ENCODE assay signal across 18 cellular contexts in genomic region chr21:46159841-46160562, GRCh38. TPM values are rescaled to one million over a fixed set of nuclear protein-coding genes. Genes with fewer than 3 reads are reported as not detected.
DNase-seq lines count a peak whose midpoint lies in the region; ATAC-seq and TF ChIP-seq lines count a peak whose summit lies in the region.
"Had no signal": no experiment of that assay in that cellular context is flagged by ENCODE, and none has a peak within 500 bp of the region (broad histone marks: within the 10 kb centered on the region; RNA-seq: fewer than 3 reads in every experiment).

No MANE protein-coding gene starts in this region.

- POLR2A ChIA-PET in activated CD8-positive, alpha-beta T cell treated with anti-CD3 and anti-CD28 coated beads for 36 hours (lab: Charles Lee), result interaction anchor here (0.7 kb wide), 1 partner anchor 36 kb away, joined by 3 read pairs; no protein-coding TSS in a partner anchor

- CTCF ChIA-PET in activated CD8-positive, alpha-beta T cell treated with anti-CD3 and anti-CD28 coated beads for 36 hours (lab: Charles Lee), result no interaction called here

- no peak overlapping the region for H3K18ac ChIP-seq in neuronal stem cell (ENCODE audit: low read length)

- peaks cover 7 to 25% of the 10 kb centered on the region in 2 donors for H3K27me3 Mint-ChIP-seq in natural killer cell treated with Interleukin-12 subunit alpha and Interleukin-12 subunit beta and Interleukin-15 and Interleukin-18, amount 100 ng/mL, for 72 hours
- H3K27me3 Mint-ChIP-seq in natural killer cell (ENCODE audit: low read depth in 2 of 2), result peaks cover 11 to 12% of the 10 kb centered on the region in 2 donors
- H3K27me3 Mint-ChIP-seq in activated CD8-positive, alpha-beta T cell treated with anti-CD3 and anti-CD28 coated beads for 36 hours, result no peaks in the 10 kb centered on the region
- H3K27me3 Mint-ChIP-seq: activated naive CD8-positive, alpha-beta T cell had no signal

- peak overlapping the region; percentile 21 for H3K14ac ChIP-seq in neuronal stem cell (ENCODE audit: low read length)

- H2BK120ac ChIP-seq in neuronal stem cell (ENCODE audit: low read depth, low read length), result no peak overlapping the region

- H3K4me1 ChIP-seq in neuronal stem cell (ENCODE audit: control insufficient read depth in 2 of 2, insufficient read depth in 1 of 2, low read depth in 1 of 2, low read length in 2 of 2), result peaks cover 9 to 11% of the 10 kb centered on the region in 2 donors

- intact Hi-C loops in natural killer cell (cut with micrococcal nuclease), result no loop called here
- intact Hi-C loops in activated CD8-positive, alpha-beta T cell treated with anti-CD3 and anti-CD28 coated beads for 36 hours (cut with micrococcal nuclease), result no loop called here

- H4K91ac ChIP-seq in neuronal stem cell (ENCODE audit: low read depth, low read length, poor library complexity), result no peak overlapping the region

- peaks cover 0 to 4% of the 10 kb centered on the region in 2 donors for H3K36me3 ChIP-seq in neuronal stem cell (replicated peaks in 1 of 2; ENCODE audit: control insufficient read depth in 2 of 2, insufficient read depth in 2 of 2, low read length in 2 of 2)
- H3K36me3 ChIP-seq: MG63 had no signal

- H3K4me2 ChIP-seq in neuronal stem cell (ENCODE audit: insufficient read depth, low read length, poor library complexity, severe bottlenecking), result no peak overlapping the region

- H3K4me1 Mint-ChIP-seq in natural killer cell treated with Interleukin-12 subunit alpha and Interleukin-12 subunit beta and Interleukin-15 and Interleukin-18, amount 100 ng/mL, for 72 hours (ENCODE audit: low read depth in 2 of 2), result no peaks in the 10 kb centered on the region
- no peaks in the 10 kb centered on the region for H3K4me1 Mint-ChIP-seq in natural killer cell
- no peaks in the 10 kb centered on the region for H3K4me1 Mint-ChIP-seq in activated CD8-positive, alpha-beta T cell treated with anti-CD3 and anti-CD28 coated beads for 36 hours (ENCODE audit: low read depth)
- H3K4me1 Mint-ChIP-seq: WTC11 had no signal

- TF ChIP-seq CTCF in natural killer cell (IDR thresholded peaks at IDR 0.05), result no peak
- TF ChIP-seq CTCF in activated CD8-positive, alpha-beta T cell treated with anti-CD3 and anti-CD28 coated beads for 36 hours (IDR thresholded peaks at IDR 0.05), result no peak

- WGBS in neuronal stem cell (ENCODE audit: extremely low coverage in 2 of 2, insufficient read length in 2 of 2, insufficient replicate concordance in 1 of 2), 2 donors, result no CpG with 5 or more reads among the region's 24 CpGs

- H3K4me3 ChIP-seq in neuronal stem cell (ENCODE audit: low read length in 2 of 2), result no peak overlapping the region
- H3K4me3 ChIP-seq: MG63 had no signal

- no peak overlapping the region for H2BK5ac ChIP-seq in neuronal stem cell (ENCODE audit: low read length)

- H3K4me3 Mint-ChIP-seq in natural killer cell treated with Interleukin-12 subunit alpha and Interleukin-12 subunit beta and Interleukin-15 and Interleukin-18, amount 100 ng/mL, for 72 hours, result no peak overlapping the region
- no peak overlapping the region for H3K4me3 Mint-ChIP-seq in natural killer cell
- H3K4me3 Mint-ChIP-seq in activated CD8-positive, alpha-beta T cell treated with anti-CD3 and anti-CD28 coated beads for 36 hours, result no peak overlapping the region
- H3K4me3 Mint-ChIP-seq: activated naive CD8-positive, alpha-beta T cell; nephron progenitor cell; WTC11 had no signal

- H3K4ac ChIP-seq in neuronal stem cell (ENCODE audit: low read length), result no peak overlapping the region

- H2BK12ac ChIP-seq in neuronal stem cell (ENCODE audit: low read length), result no peak overlapping the region

- H3K36me3 Mint-ChIP-seq in natural killer cell treated with Interleukin-12 subunit alpha and Interleukin-12 subunit beta and Interleukin-15 and Interleukin-18, amount 100 ng/mL, for 72 hours, result no peaks in the 10 kb centered on the region
- H3K36me3 Mint-ChIP-seq in natural killer cell, result no peaks in the 10 kb centered on the region
- peaks cover 3% of the 10 kb centered on the region for H3K36me3 Mint-ChIP-seq in activated CD8-positive, alpha-beta T cell treated with anti-CD3 and anti-CD28 coated beads for 36 hours (ENCODE audit: low read depth)

- H4K8ac ChIP-seq in neuronal stem cell (ENCODE audit: low read depth, low read length), result peak overlapping the region; percentile 17

- no peak for ATAC-seq in natural killer cell treated with Interleukin-12 subunit alpha and Interleukin-12 subunit beta and Interleukin-15 and Interleukin-18, amount 100 ng/mL, for 72 hours
- ATAC-seq in natural killer cell (no peak), HG03565 (IDR thresholded peaks at IDR 0.05; ENCODE audit: unreplicated experiment) (no peak)
- peak; percentile 17 for ATAC-seq in activated CD8-positive, alpha-beta T cell treated with anti-CD3 and anti-CD28 coated beads for 36 hours
- ATAC-seq: WTC11 had no signal

- no peak overlapping the region for H3K23ac ChIP-seq in neuronal stem cell (ENCODE audit: low read depth, low read length, poor library complexity)

- peak overlapping the region; percentile 46 for H2AK5ac ChIP-seq in neuronal stem cell (ENCODE audit: low read depth, low read length)

- H3K79me1 ChIP-seq in neuronal stem cell (ENCODE audit: low read depth, low read length), result peaks cover 4% of the 10 kb centered on the region

- peak; percentile 58 for DNase-seq in natural killer cell treated with Interleukin-12 subunit alpha and Interleukin-12 subunit beta and Interleukin-15 and Interleukin-18, amount 100 ng/mL, for 72 hours (ENCODE audit: low spot score)
- no peak for DNase-seq in natural killer cell
- no peak for DNase-seq in activated CD8-positive, alpha-beta T cell treated with anti-CD3 and anti-CD28 coated beads for 36 hours
- DNase-seq in neuronal stem cell (ENCODE audit: low spot score), result no peak
- no peak for DNase-seq in retina
- no peak for DNase-seq in A172 (ENCODE audit: low spot score)
- DNase-seq: AML-193, mesendoderm, MG63, NCI-H1694, NCI-H446 treated with DMSO at 0.1 percent for 48 hours, nephron progenitor cell, SHP77 had no signal

- peaks cover 3 to 7% of the 10 kb centered on the region in 2 donors for H3K9me3 ChIP-seq in neuronal stem cell (replicated peaks in 1 of 2; ENCODE audit: control insufficient read depth in 2 of 2, insufficient read depth in 1 of 2, low read depth in 1 of 2, low read length in 2 of 2)
- H3K9me3 ChIP-seq: MG63 had no signal

- H2BK15ac ChIP-seq in neuronal stem cell (ENCODE audit: low read length), result no peak overlapping the region

- no peak overlapping the region for H3K27ac ChIP-seq in neuronal stem cell (replicated peaks; ENCODE audit: low read length)

- no peak overlapping the region for H3K9ac ChIP-seq in neuronal stem cell (ENCODE audit: low read depth, low read length, poor library complexity)

- H3K27ac Mint-ChIP-seq in natural killer cell treated with Interleukin-12 subunit alpha and Interleukin-12 subunit beta and Interleukin-15 and Interleukin-18, amount 100 ng/mL, for 72 hours, result no peak overlapping the region
- no peak overlapping the region for H3K27ac Mint-ChIP-seq in natural killer cell
- no peak overlapping the region for H3K27ac Mint-ChIP-seq in activated CD8-positive, alpha-beta T cell treated with anti-CD3 and anti-CD28 coated beads for 36 hours
- H3K27ac Mint-ChIP-seq: activated naive CD8-positive, alpha-beta T cell; WTC11 had no signal

- H2AFZ ChIP-seq in neuronal stem cell (ENCODE audit: low read length), result no peak overlapping the region

- H3K9me3 Mint-ChIP-seq in natural killer cell treated with Interleukin-12 subunit alpha and Interleukin-12 subunit beta and Interleukin-15 and Interleukin-18, amount 100 ng/mL, for 72 hours, result no peaks in the 10 kb centered on the region
- no peaks in the 10 kb centered on the region for H3K9me3 Mint-ChIP-seq in natural killer cell
- no peaks in the 10 kb centered on the region for H3K9me3 Mint-ChIP-seq in activated CD8-positive, alpha-beta T cell treated with anti-CD3 and anti-CD28 coated beads for 36 hours

- H3K27me3 ChIP-seq in neuronal stem cell (ENCODE audit: control insufficient read depth in 3 of 3, insufficient read depth in 3 of 3, low read depth in 1 of 3, low read length in 3 of 3), result no peaks in the 10 kb centered on the region
- H3K27me3 ChIP-seq: MG63 had no signal

RNA-seq across cellular contexts. Expression of gene FTCD, which starts 4.6 kb away (rescaled TPM):
- total RNA-seq in natural killer cell treated with Interleukin-12 subunit alpha and Interleukin-12 subunit beta and Interleukin-15 and Interleukin-18, amount 100 ng/mL, for 72 hours, result not detected
- under 1 TPM in 1 of 3 donors, not detected in 2; 0.34 TPM for total RNA-seq in natural killer cell
- total RNA-seq in activated CD8-positive, alpha-beta T cell treated with anti-CD3 and anti-CD28 coated beads for 36 hours, result under 1 TPM; 0.52 to 0.85 TPM
- polyA plus RNA-seq in neuronal stem cell (2013, experiment 1 of 2), result 2.1 TPM
- polyA plus RNA-seq in neuronal stem cell (2013, experiment 2 of 2), result 2.0 TPM
- 0.45 TPM in 1 of 2 replicates, not detected in the other for total RNA-seq in A172 (2014; rRNA removed; shearing (Covaris generic))
- total RNA-seq: subcutaneous adipose tissue; T-helper 1 cell treated with Interleukin-12 subunit alpha and Interleukin-12 subunit beta and Interleukin-4 antibody, amounts not matched to agents 30 ng/mL and 1 ng/mL, for 36 hours had no signal

RNA-seq across cellular contexts. Expression of gene SPATC1L, which starts 24.3 kb away (rescaled TPM):
- 1 to 10 TPM in 1 of 2 donors, not detected in 1; 5.0 TPM for total RNA-seq in natural killer cell treated with Interleukin-12 subunit alpha and Interleukin-12 subunit beta and Interleukin-15 and Interleukin-18, amount 100 ng/mL, for 72 hours
- total RNA-seq in natural killer cell, result 1 to 10 TPM in 2 of 3 donors, under 1 TPM in 1; 0.18 to 4.0 (median 2.7) TPM
- 10 to 100 TPM; 23.2 to 24.2 TPM for total RNA-seq in activated CD8-positive, alpha-beta T cell treated with anti-CD3 and anti-CD28 coated beads for 36 hours
- polyA plus RNA-seq in neuronal stem cell (2013, experiment 1 of 2), result 38.2 TPM
- polyA plus RNA-seq in neuronal stem cell (2013, experiment 2 of 2), result 37.5 TPM
- 13.9 and 16.0 TPM in 2 replicates for total RNA-seq in A172 (2014; rRNA removed; shearing (Covaris generic))
